In genomic region chr1:205775717-205776056, GRCh38 we compare ENCODE assay signal across 1 cellular context.
TF ChIP-seq lines count a peak whose summit lies in the region.

No MANE protein-coding gene starts in this region.

TF ChIP-seq in H1, 55 proteins besides CTCF, POLR2A, EP300 and RAD21:
- TF ChIP-seq BRCA1 (IDR thresholded peaks at IDR 0.05; ENCODE audit: low read depth, low read length) (no peak), YY1 (IDR thresholded peaks at IDR 0.05; ENCODE audit: low read depth, low read length) (no peak), HDAC2 (IDR thresholded peaks at IDR 0.05; ENCODE audit: borderline replicate concordance in 1 of 2, low read depth in 2 of 2, low read length in 2 of 2) (no peak), CBX5 (IDR thresholded peaks at IDR 0.05; ENCODE audit: low read depth, low read length) (no peak), SP2 (IDR thresholded peaks at IDR 0.05; ENCODE audit: low read length) (no peak), HDAC6 (IDR thresholded peaks at IDR 0.05; ENCODE audit: low read depth, low read length) (no peak), KDM1A (IDR thresholded peaks at IDR 0.05; ENCODE audit: borderline replicate concordance, low read length) (no peak), SRF (IDR thresholded peaks at IDR 0.05; ENCODE audit: low read depth, low read length) (no peak), CHD7 (IDR thresholded peaks at IDR 0.05; ENCODE audit: insufficient replicate concordance, low read length) (no peak), ASH2L (IDR thresholded peaks at IDR 0.05; ENCODE audit: low read length) (no peak), RFX5 (IDR thresholded peaks at IDR 0.05; ENCODE audit: borderline replicate concordance, low read depth, low read length) (no peak), TAF1 (IDR thresholded peaks at IDR 0.05; ENCODE audit: low read depth, low read length) (no peak), TEAD4 (IDR thresholded peaks at IDR 0.05; ENCODE audit: low read depth, low read length) (no peak), NANOG (IDR thresholded peaks at IDR 0.05; ENCODE audit: insufficient read depth, low read depth, low read length, poor library complexity, severe bottlenecking) (no peak), TCF12 (IDR thresholded peaks at IDR 0.05; ENCODE audit: low read depth, low read length) (no peak), SIX5 (IDR thresholded peaks at IDR 0.05; ENCODE audit: low read depth, low read length) (no peak), EGR1 (IDR thresholded peaks at IDR 0.05; ENCODE audit: borderline replicate concordance, low read depth, low read length) (no peak), BACH1 (IDR thresholded peaks at IDR 0.05; ENCODE audit: low read length) (no peak), EZH2 (IDR thresholded peaks at IDR 0.05; ENCODE audit: low read depth, low read length, severe bottlenecking) (no peak), ZNF274 (IDR thresholded peaks at IDR 0.05; ENCODE audit: borderline replicate concordance, extremely low read depth, low read length) (no peak)
